In genomic region chr19:43901395-43902390, GRCh38 we compare ENCODE assay signal across 1 cellular context.
A peak's percentile ranks its signal among the peaks of the same experiment; 100 is the strongest.
TF ChIP-seq lines count a peak whose summit lies in the region.

No MANE protein-coding gene starts in this region.

TF ChIP-seq in K562, 482 proteins besides CTCF, POLR2A, EP300 and RAD21 (continued from another document):
- TF ChIP-seq NR2C2 (CRISPR knock-in tag; IDR thresholded peaks at IDR 0.05) (peak; percentile 95), NR2C2 (tag; IDR thresholded peaks at IDR 0.05) (peak; percentile 99), OTX1 (CRISPR knock-in tag; IDR thresholded peaks at IDR 0.05) (0 out of 2 replicates have a peak, but pooled peaks have one; percentile 77), HDAC1 (IDR thresholded peaks at IDR 0.05) (peak in 1 of 2 experiments; percentile 48; a peak in 1 of 4 replicates)
